In genomic region chr20:25686081-25687077, GRCh38 we compare ENCODE assay signal across 12 cellular contexts. TPM values are rescaled to one million over a fixed set of nuclear protein-coding genes. Genes with fewer than 3 reads are reported as not detected.
DNase-seq lines count a peak whose midpoint lies in the region; ATAC-seq and TF ChIP-seq lines count a peak whose summit lies in the region.
"Had no signal": no experiment of that assay in that cellular context is flagged by ENCODE, and none has a peak within 500 bp of the region (broad histone marks: within the 10 kb centered on the region; RNA-seq: fewer than 3 reads in every experiment).

No MANE protein-coding gene starts in this region.

- H3K36me3 Mint-ChIP-seq in neural progenitor cell (peaks cover 32% of the 10 kb centered on the region), type B pancreatic cell (peaks cover 26% of the 10 kb centered on the region)

- peaks cover 12% of the 10 kb centered on the region for H3K79me2 ChIP-seq in neural progenitor cell (ENCODE audit: low read depth)

- no peak overlapping the region for H3K4me2 ChIP-seq in neural progenitor cell

- H3F3A ChIP-seq in neural progenitor cell (ENCODE audit: low read depth), result no peaks in the 10 kb centered on the region

- H3K27me3 Mint-ChIP-seq in neural progenitor cell (ENCODE audit: insufficient read depth, low read depth) (peaks cover 2% of the 10 kb centered on the region), type B pancreatic cell (no peaks in the 10 kb centered on the region)

- H3K27ac Mint-ChIP-seq in neural progenitor cell (peak overlapping the region; percentile 54), type B pancreatic cell (no peak overlapping the region)
- H3K27ac Mint-ChIP-seq: T-helper 1 cell treated with Interleukin-12 subunit alpha and Interleukin-12 subunit beta and Interleukin-4 antibody, amounts not matched to agents 30 μg/mL and 1 μg/mL, for 36 hours had no signal

- H3K9me3 ChIP-seq in neural progenitor cell (ENCODE audit: low read depth), result no peaks in the 10 kb centered on the region
- H3K9me3 ChIP-seq in upper lobe of left lung, result no peaks in the 10 kb centered on the region
- H3K9me3 ChIP-seq: tibial nerve had no signal

- H3K4me3 Mint-ChIP-seq in neural progenitor cell, result no peak overlapping the region
- H3K4me3 Mint-ChIP-seq in type B pancreatic cell, result no peak overlapping the region
- H3K4me3 Mint-ChIP-seq: T-helper 1 cell treated with Interleukin-12 subunit alpha and Interleukin-12 subunit beta and Interleukin-4 antibody, amounts not matched to agents 30 μg/mL and 1 μg/mL, for 36 hours had no signal

- TF ChIP-seq CTCF in neural progenitor cell (IDR thresholded peaks at IDR 0.05), result no peak
- TF ChIP-seq CTCF in upper lobe of left lung (IDR thresholded peaks at IDR 0.05), result no peak
- no peak for TF ChIP-seq CTCF in type B pancreatic cell (conservative IDR thresholded peaks at IDR 0.05)

- H3K9ac ChIP-seq in neural progenitor cell, result no peak overlapping the region

- H3K27ac ChIP-seq in neural progenitor cell, result no peak overlapping the region
- H3K27ac ChIP-seq in upper lobe of left lung, result no peak overlapping the region
- H3K27ac ChIP-seq: epithelial cell of prostate, tibial nerve had no signal

- peak; percentile 24 for ATAC-seq in GM19397 (IDR thresholded peaks at IDR 0.05; ENCODE audit: unreplicated experiment)
- ATAC-seq in HG02852 (IDR thresholded peaks at IDR 0.05; ENCODE audit: unreplicated experiment), result peak; percentile 7
- ATAC-seq in upper lobe of left lung (ENCODE audit: low FRiP score in 2 of 2), result no peak
- no peak for ATAC-seq in HG02571 (IDR thresholded peaks at IDR 0.05; ENCODE audit: unreplicated experiment)

- no peak for TF ChIP-seq EP300 in upper lobe of left lung (IDR thresholded peaks at IDR 0.05)

- H3K4me1 Mint-ChIP-seq in neural progenitor cell (no peaks in the 10 kb centered on the region), type B pancreatic cell (ENCODE audit: unreplicated experiment) (no peaks in the 10 kb centered on the region)

- H3K36me3 ChIP-seq in neural progenitor cell (peaks cover 4% of the 10 kb centered on the region), upper lobe of left lung (peaks cover 3 to 42% (median 8%) of the 10 kb centered on the region in 4 donors)

- DNase-seq in NCI-H2107 (lab: John Stamatoyannopoulos, UW) (peak; percentile 11), neural progenitor cell (ENCODE audit: low spot score) (no peak), upper lobe of left lung (no peak), type B pancreatic cell (ENCODE audit: extremely low spot score, unreplicated experiment) (no peak)
- DNase-seq in activated CD4-positive, alpha-beta T cell treated with anti-CD3 and anti-CD28 coated beads, Interleukin-2, amount 50 U/mL, for 4 hours, result no peak
- DNase-seq: stimulated activated CD4-positive, alpha-beta T cell treated with anti-CD3 and anti-CD28 coated beads, Interleukin-15, amount 100 ng/mL, for 24 hours had no signal

- 82 to 83% methylated on average over 6 to 8 of the region's 8 CpGs for WGBS in upper lobe of left lung, 2 donors

- H3K27me3 ChIP-seq in neural progenitor cell, result no peaks in the 10 kb centered on the region
- no peaks in the 10 kb centered on the region for H3K27me3 ChIP-seq in upper lobe of left lung
- H3K27me3 ChIP-seq: tibial nerve had no signal

- H2AFZ ChIP-seq in neural progenitor cell (replicated peaks), result no peak overlapping the region

- H3K9me3 Mint-ChIP-seq in neural progenitor cell (peaks cover 2% of the 10 kb centered on the region), type B pancreatic cell (no peaks in the 10 kb centered on the region)
- H3K9me3 Mint-ChIP-seq: T-helper 1 cell treated with Interleukin-12 subunit alpha and Interleukin-12 subunit beta and Interleukin-4 antibody, amounts not matched to agents 30 μg/mL and 1 μg/mL, for 36 hours had no signal

- H3K4me1 ChIP-seq in neural progenitor cell (no peaks in the 10 kb centered on the region), upper lobe of left lung (no peaks in the 10 kb centered on the region)

- peaks cover 24% of the 10 kb centered on the region for H4K20me1 ChIP-seq in neural progenitor cell (ENCODE audit: low read depth)

- TF ChIP-seq POLR2A in upper lobe of left lung (IDR thresholded peaks at IDR 0.05), result no peak

- H3K4me3 ChIP-seq in neural progenitor cell, result no peak overlapping the region
- H3K4me3 ChIP-seq in upper lobe of left lung, result no peak overlapping the region
- H3K4me3 ChIP-seq: tibial nerve had no signal

RNA-seq across cellular contexts. Expression of gene ZNF337, which starts 10.3 kb away (rescaled TPM):
- 18.3 and 22.4 TPM in 2 replicates for total RNA-seq in neural progenitor cell (ENCODE audit: low replicate concordance)
- total RNA-seq in upper lobe of left lung, result 10 to 100 TPM; 10.8 to 41.9 (median 14.5) TPM
- 16.3 and 20.2 TPM in 2 replicates for total RNA-seq in type B pancreatic cell (ENCODE audit: low replicate concordance)

Comparison
In these comparisons a context has a peak if more than half of its experiments do, and no peak if none do; other contexts are left out.
1. ATAC-seq: peak in GM19397 (single experiment) and HG02852 (single experiment); none in upper lobe of left lung (0 of 2) and HG02571 (single experiment).